Comparison of ENCODE assay signal across 10 cellular contexts in the genomic region with DNA sequence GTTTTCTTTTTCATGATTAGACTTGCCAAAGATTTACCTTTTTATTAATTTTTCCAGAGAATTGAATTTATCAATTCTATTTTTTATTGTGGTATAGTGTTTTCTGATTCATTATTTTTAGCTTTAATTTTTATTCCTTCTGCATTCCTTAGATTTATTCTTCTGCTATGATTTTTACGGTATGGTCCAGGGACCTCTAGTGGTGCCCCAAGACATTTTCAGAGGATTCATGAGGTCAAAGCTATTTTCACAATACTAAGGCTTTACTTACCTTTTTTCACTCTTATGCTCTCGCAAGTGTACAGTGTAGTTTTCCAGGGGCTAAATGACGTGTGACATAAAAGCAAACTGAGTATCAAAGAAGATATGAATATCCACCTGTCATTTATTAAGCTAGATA. TPM values are rescaled to one million over a fixed set of nuclear protein-coding genes. Genes with fewer than 3 reads are reported as not detected.
DNase-seq lines count a peak whose midpoint lies in the region; ATAC-seq, FAIRE-seq and TF ChIP-seq lines count a peak whose summit lies in the region.
"Had no signal": no experiment of that assay in that cellular context is flagged by ENCODE, and none has a peak within 500 bp of the region (broad histone marks: within the 10 kb centered on the region; RNA-seq: fewer than 3 reads in every experiment).

No MANE protein-coding gene starts in this region.

- peak; percentile 45 to 53 (median 50); a peak in 5 of 6 replicates for TF ChIP-seq CTCF in GM12878 (IDR thresholded peaks at IDR 0.05 in 2 of 3, conservative IDR thresholded peaks at IDR 0.05 in 1 of 3; ENCODE audit: control insufficient read depth in 2 of 3, extremely low read depth in 1 of 3, insufficient read depth in 1 of 3, low read depth in 3 of 3, low read length in 3 of 3)
- peak; percentile 18 to 40 (median 30) for TF ChIP-seq CTCF in nephron (IDR thresholded peaks at IDR 0.05; ENCODE audit: unreplicated experiment in 3 of 3)
- TF ChIP-seq CTCF in esophagus squamous epithelium (IDR thresholded peaks at IDR 0.05) = peak in 1 of 6 experiments; percentile 34

- H3K27me3 ChIP-seq in GM12878 (replicated peaks in 1 of 2; ENCODE audit: control insufficient read depth in 2 of 2, insufficient read depth in 2 of 2, low read length in 1 of 2) = no peaks in the 10 kb centered on the region
- no peaks in the 10 kb centered on the region for H3K27me3 ChIP-seq in esophagus squamous epithelium

- TF ChIP-seq POLR2A in GM12878 (IDR thresholded peaks at IDR 0.05; ENCODE audit: low read depth, low read length) (no peak), esophagus squamous epithelium (IDR thresholded peaks at IDR 0.05) (no peak)

- TF ChIP-seq RAD21 in GM12878 (IDR thresholded peaks at IDR 0.05; ENCODE audit: insufficient read depth, low read depth, low read length) = peak; percentile 53

- no peak for TF ChIP-seq EP300 in GM12878 (IDR thresholded peaks at IDR 0.05; ENCODE audit: borderline replicate concordance in 1 of 2, control insufficient read depth in 1 of 2, low read depth in 2 of 2, low read length in 2 of 2)

- H3K4me3 ChIP-seq in GM12878 (no peak overlapping the region), esophagus squamous epithelium (no peak overlapping the region)

- no peak overlapping the region for H3K4me2 ChIP-seq in GM12878 (ENCODE audit: control insufficient read depth, insufficient read depth)

- H3K27ac ChIP-seq in GM12878 (ENCODE audit: control insufficient read depth, insufficient read depth) (no peak overlapping the region), esophagus squamous epithelium (no peak overlapping the region)

- H3K27me3 Mint-ChIP-seq in nephron (ENCODE audit: low read depth) = peaks cover 9% of the 10 kb centered on the region

- H3K36me3 Mint-ChIP-seq in nephron (ENCODE audit: low read depth) = no peaks in the 10 kb centered on the region
- no peaks in the 10 kb centered on the region for H3K36me3 Mint-ChIP-seq in activated naive CD4-positive, alpha-beta T cell treated with anti-CD3 and anti-CD28 coated beads, Interleukin-2, amount 50 U/mL, for 72 hours

- H4K20me1 ChIP-seq in GM12878 (ENCODE audit: control insufficient read depth, insufficient read depth) = no peaks in the 10 kb centered on the region

- H2AFZ ChIP-seq in GM12878 (ENCODE audit: control insufficient read depth, low read depth, low read length) = no peak overlapping the region

- H3K4me1 ChIP-seq in GM12878 (ENCODE audit: control insufficient read depth, insufficient read depth, low read length) (no peaks in the 10 kb centered on the region), esophagus squamous epithelium (no peaks in the 10 kb centered on the region)

- in situ Hi-C loops in GM12878 (cut with MboI) = no loop called here

- intact Hi-C loops in GM12878 (cut with micrococcal nuclease; ENCODE audit: unreplicated experiment) = loop anchor here (2.0 to 10.0 kb wide), 2 partner anchors 135 to 175 kb away; no protein-coding TSS in a partner anchor
- intact Hi-C loops in esophagus squamous epithelium (cut with DNase I) = no loop called here

- no peaks in the 10 kb centered on the region for H3K4me1 Mint-ChIP-seq in nephron

- 46% methylated on average over 3 of the region's 3 CpGs for whole genome bisulfite sequencing in GM12878 (ENCODE audit: insufficient coverage, insufficient replicate concordance, low lambda C conversion rate, missing lambda C conversion rate)
- 43 to 56% methylated on average over 3 of the region's 3 CpGs for WGBS in esophagus squamous epithelium, 2 donors

- no peaks in the 10 kb centered on the region for H3K79me2 ChIP-seq in GM12878 (ENCODE audit: control insufficient read depth, insufficient read depth, low read length)

- RAD21 ChIA-PET in GM12878 (lab: Charles Lee; ENCODE audit: unreplicated experiment) = interaction anchor here (0.9 to 3.3 kb wide), 6 partner anchors 8 to 450 kb away, joined by 3 to 17 read pairs (median 4); a partner anchor contains a TSS

- no peak overlapping the region for H3K27ac Mint-ChIP-seq in nephron
- no peak overlapping the region for H3K27ac Mint-ChIP-seq in activated naive CD4-positive, alpha-beta T cell treated with anti-CD3 and anti-CD28 coated beads, Interleukin-2, amount 50 U/mL, for 72 hours
- H3K27ac Mint-ChIP-seq: activated naive CD4-positive, alpha-beta T cell treated with anti-CD3 and anti-CD28 coated beads for 36 hours had no signal

- peak; percentile 5 for DNase-seq in HuH-7 (ENCODE audit: low spot score)
- DNase-seq in GM12878 (ENCODE audit: low read depth, low spot score) = no peak
- no peak for DNase-seq in activated naive CD4-positive, alpha-beta T cell treated with anti-CD3 and anti-CD28 coated beads, Interleukin-2, amount 50 U/mL, for 72 hours (ENCODE audit: low spot score in 2 of 2)
- no peak for DNase-seq in esophagus squamous epithelium (lab: John Stamatoyannopoulos, UW)
- DNase-seq: activated naive CD4-positive, alpha-beta T cell treated with anti-CD3 and anti-CD28 coated beads for 36 hours; RPMI8226 had no signal

- H3K4me3 Mint-ChIP-seq in nephron = no peak overlapping the region
- H3K4me3 Mint-ChIP-seq: activated naive CD4-positive, alpha-beta T cell treated with anti-CD3 and anti-CD28 coated beads for 36 hours had no signal

- H3K9me3 Mint-ChIP-seq in nephron = no peaks in the 10 kb centered on the region
- no peaks in the 10 kb centered on the region for H3K9me3 Mint-ChIP-seq in activated naive CD4-positive, alpha-beta T cell treated with anti-CD3 and anti-CD28 coated beads, Interleukin-2, amount 50 U/mL, for 72 hours
- H3K9me3 Mint-ChIP-seq: activated naive CD4-positive, alpha-beta T cell treated with anti-CD3 and anti-CD28 coated beads for 36 hours had no signal

- no peak overlapping the region for H3K9ac ChIP-seq in GM12878 (ENCODE audit: control insufficient read depth, insufficient read depth, low read length)

- H3K9me3 ChIP-seq in GM12878 (replicated peaks; ENCODE audit: control insufficient read depth, insufficient read depth, low read length) = no peaks in the 10 kb centered on the region
- H3K9me3 ChIP-seq in esophagus squamous epithelium = no peaks in the 10 kb centered on the region

- H3K36me3 ChIP-seq in GM12878 (ENCODE audit: control insufficient read depth in 2 of 2, insufficient read depth in 2 of 2, low read length in 1 of 2) (no peaks in the 10 kb centered on the region), esophagus squamous epithelium (no peaks in the 10 kb centered on the region)

- CTCF ChIA-PET in GM12878 (lab: Yijun Ruan, JAX) = interaction anchor here (0.5 to 3.5 kb wide), 19 partner anchors 8 to 204 kb away, joined by 3 to 53 read pairs (median 4); a partner anchor contains a TSS

- FAIRE-seq in G401.6 (lab: Jason Lieb, UNC) (peak; percentile 64), GM12878 (lab: Jason Lieb, UNC) (no peak)

- no TSS peak for BruUV-seq in GM12878 (replicated peaks; lab: Mats Ljungman, UMichigan)

- ATAC-seq in GM12878 (peak; percentile 66), GM19452 (IDR thresholded peaks at IDR 0.05; ENCODE audit: unreplicated experiment) (no peak), HG03521 (IDR thresholded peaks at IDR 0.05; ENCODE audit: unreplicated experiment) (no peak)
- no peak for ATAC-seq in activated naive CD4-positive, alpha-beta T cell treated with anti-CD3 and anti-CD28 coated beads, Interleukin-2, amount 50 U/mL, for 72 hours

- POLR2A ChIA-PET in GM12878 (lab: Charles Lee) = interaction anchor here (1.0 kb wide), 1 partner anchor 8 kb away, joined by 5 read pairs; a partner anchor contains a TSS

- SMC1A ChIA-PET in GM12878 (lab: Charles Lee; ENCODE audit: uncharacterized antibody, unreplicated experiment) = interaction anchor here (0.9 to 2.3 kb wide), 8 partner anchors 9 to 450 kb away, joined by 3 to 25 read pairs (median 4); no protein-coding TSS in a partner anchor

TF ChIP-seq in GM12878, 131 proteins besides CTCF, POLR2A, EP300 and RAD21:
- TF ChIP-seq SMC3 (IDR thresholded peaks at IDR 0.05; ENCODE audit: borderline replicate concordance, low read length) (peak; percentile 43; the same call in 1 of the 2 replicates), SUZ12 (IDR thresholded peaks at IDR 0.05; ENCODE audit: unreplicated experiment) (no peak)

RNA-seq across cellular contexts. Expression of a gene that starts 8.0 kb away (rescaled TPM):
- total RNA-seq in GM12878 (2013; cell fraction: nucleolus; rRNA removed) = 43.7 and 47.4 TPM in 2 replicates
- total RNA-seq in GM12878 (2014; rRNA removed) (13.3 and 21.1 TPM in 2 replicates), GM12878 (2014; rRNA removed; fragmentation: Illumina TruSeq; extraction: Trizol) (19.0 and 19.1 TPM in 2 replicates), GM12878 (2021) (9.7 and 13.0 TPM in 2 replicates), esophagus squamous epithelium (1 to 10 TPM in 3 of 4 donors, under 1 TPM in 1; 0.91 to 2.9 (median 2.2) TPM)
- polyA plus RNA-seq in GM12878 (2011; ENCODE audit: low read depth) = 4.8 TPM
- polyA plus RNA-seq in GM12878 (2011; rRNA removed) (23.0 and 39.2 TPM in 2 replicates), GM12878 (2014; fragmentation: Illumina TruSeq; extraction: Trizol) (24.2 and 39.2 TPM in 2 replicates), GM12878 (2014; fragmentation: Nextera tagmentation; extraction: Ambion mirVana) (1 to 10 TPM; 4.3 to 5.4 TPM), GM12878 (2014; rRNA removed) (16.2 and 17.0 TPM in 2 replicates), GM12878 (2016; fragmentation: Nextera tagmentation; extraction: Ambion mirVana) (10 to 100 TPM; 10.9 to 11.4 TPM)
- 6.6 and 7.4 TPM in 2 replicates for polyA plus RNA-seq in GM12878 (2011; cell fraction: cytosol; rRNA removed)
- 25.5 and 26.7 TPM in 2 replicates for polyA plus RNA-seq in GM12878 (2011; cell fraction: nucleus; rRNA removed)
- polyA plus RNA-seq in GM12878 (2012) = 6.9 and 9.8 TPM in 2 replicates
- 11.4 and 11.5 TPM in 2 replicates for polyA minus RNA-seq in GM12878 (2011; rRNA and poly(A)+ RNA removed)
- 3.2 and 5.5 TPM in 2 replicates for polyA minus RNA-seq in GM12878 (2011; cell fraction: cytosol; rRNA and poly(A)+ RNA removed)
- polyA minus RNA-seq in GM12878 (2011; cell fraction: nucleus; rRNA and poly(A)+ RNA removed) = 10.6 and 11.9 TPM in 2 replicates
- 10 to 100 TPM; 12.0 to 12.1 TPM for total RNA-seq in activated naive CD4-positive, alpha-beta T cell treated with anti-CD3 and anti-CD28 coated beads, Interleukin-2, amount 50 U/mL, for 72 hours
